In the genomic region with DNA sequence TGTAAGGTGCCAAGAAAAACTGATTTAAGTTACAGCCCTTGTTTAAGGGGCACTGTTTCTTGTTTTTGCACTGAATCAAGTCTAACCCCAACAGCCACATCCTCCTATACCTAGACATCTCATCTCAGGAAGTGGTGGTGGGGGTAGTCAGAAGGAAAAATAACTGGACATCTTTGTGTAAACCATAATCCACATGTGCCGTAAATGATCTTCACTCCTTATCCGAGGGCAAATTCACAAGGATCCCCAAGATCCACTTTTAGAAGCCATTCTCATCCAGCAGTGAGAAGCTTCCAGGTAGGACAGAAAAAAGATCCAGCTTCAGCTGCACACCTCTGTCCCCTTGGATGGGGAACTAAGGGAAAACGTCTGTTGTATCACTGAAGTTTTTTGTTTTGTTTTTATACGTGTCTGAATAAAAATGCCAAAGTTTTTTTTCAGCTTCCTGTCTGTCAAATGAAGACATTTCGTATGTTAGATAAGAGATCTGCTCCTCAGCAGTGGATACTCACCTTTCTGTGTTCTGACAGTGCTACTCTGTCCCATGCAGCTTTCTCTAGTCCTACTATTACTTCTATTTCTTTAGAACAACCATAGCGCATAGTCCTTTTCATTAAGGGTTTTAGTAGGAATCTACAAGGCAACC, we compare ENCODE assay signal across 6 cellular contexts. TPM values are rescaled to one million over a fixed set of nuclear protein-coding genes. Genes with fewer than 3 reads are reported as not detected.
DNase-seq lines count a peak whose midpoint lies in the region; ATAC-seq and TF ChIP-seq lines count a peak whose summit lies in the region.

No MANE protein-coding gene starts in this region.

- no peaks in the 10 kb centered on the region for H3K9me3 Mint-ChIP-seq in immature natural killer cell

- DNase-seq in AG04449 (ENCODE audit: low read depth, low spot score) (no peak), Peyer's patch (no peak), immature natural killer cell (peak; percentile 44 to 49 (median 49)), islet precursor cell (no peak)
- no peak for DNase-seq in activated CD4-positive, alpha-beta T cell treated with anti-CD3 and anti-CD28 coated beads, Interleukin-2, amount 50 U/mL, for 48 hours

- TF ChIP-seq POLR2A in Peyer's patch (IDR thresholded peaks at IDR 0.05): no peak

- TF ChIP-seq CTCF in AG04449 (IDR thresholded peaks at IDR 0.05; ENCODE audit: insufficient read depth, low read length, missing control alignments) (no peak), Peyer's patch (IDR thresholded peaks at IDR 0.05) (no peak)

- peak overlapping the region; percentile 92 to 100 (median 96) for H3K4me3 Mint-ChIP-seq in immature natural killer cell

- H3K4me3 ChIP-seq in AG04449 (ENCODE audit: low read depth, low read length) (peak overlapping the region; percentile 88), Peyer's patch (peak overlapping the region in 2 of 4 donors; percentile 89 to 91)

- peak overlapping the region; percentile 69 to 89 (median 85) for H3K27ac ChIP-seq in Peyer's patch

- POLR2A ChIA-PET in AG04449 (lab: Yijun Ruan, JAX): interaction anchor here (1.6 to 3.7 kb wide), 3 partner anchors 13 to 57 kb away, joined by 9 to 49 read pairs (median 11); a partner anchor contains a TSS

- no peaks in the 10 kb centered on the region for H3K9me3 ChIP-seq in Peyer's patch

- peaks cover 0 to 17% (median 8%) of the 10 kb centered on the region in 4 donors for H3K4me1 ChIP-seq in Peyer's patch

- H3K36me3 Mint-ChIP-seq in immature natural killer cell: peaks cover 0 to 10% (median 5%) of the 10 kb centered on the region in 3 donors

- no peak for ATAC-seq in HG02571 (IDR thresholded peaks at IDR 0.05; ENCODE audit: unreplicated experiment)

- H3K4me1 Mint-ChIP-seq in immature natural killer cell: peaks cover 50 to 57% of the 10 kb centered on the region in 2 donors

- CTCF ChIA-PET in AG04449 (lab: Yijun Ruan, JAX): interaction anchor here (0.8 to 4.7 kb wide), 9 partner anchors 9 to 59 kb away, joined by 3 to 34 read pairs (median 6); a partner anchor contains a TSS

- peak overlapping the region; percentile 93 to 99 (median 96) for H3K27ac Mint-ChIP-seq in immature natural killer cell

- H3K36me3 ChIP-seq in Peyer's patch: peaks cover 0 to 39% (median 0%) of the 10 kb centered on the region in 3 donors

- peaks cover 4 to 13% (median 7%) of the 10 kb centered on the region in 3 donors for H3K27me3 Mint-ChIP-seq in immature natural killer cell (ENCODE audit: low read depth in 3 of 3)

- no peaks in the 10 kb centered on the region for H3K27me3 ChIP-seq in Peyer's patch

RNA-seq across cellular contexts. Expression of a gene that starts 1.2 kb away (rescaled TPM):
- total RNA-seq in Peyer's patch: 100 to 1,000 TPM in 1 of 4 donors, 10 to 100 TPM in 3; 34.3 to 221 (median 48.7) TPM
- polyA plus RNA-seq in immature natural killer cell: 100 to 1,000 TPM; 192 to 222 (median 214) TPM

RNA-seq across cellular contexts. Expression of a gene that starts 13.2 kb away (rescaled TPM):
- 1,000 to 10,000 TPM; 1,852 to 2,996 (median 2,194) TPM for total RNA-seq in Peyer's patch
- polyA plus RNA-seq in immature natural killer cell: 1,000 to 10,000 TPM; 2,591 to 7,233 (median 3,803) TPM

RNA-seq across cellular contexts. Expression of a gene that starts 14.9 kb away (rescaled TPM):
- 1 to 10 TPM; 2.0 to 5.5 (median 3.8) TPM for total RNA-seq in Peyer's patch
- 1 to 10 TPM in 2 of 3 donors, under 1 TPM in 1; 0.86 to 4.2 (median 1.3) TPM for polyA plus RNA-seq in immature natural killer cell

RNA-seq across cellular contexts. Expression of a gene that starts 23.2 kb away (rescaled TPM):
- total RNA-seq in Peyer's patch: 100 to 1,000 TPM in 3 of 4 donors, 10 to 100 TPM in 1; 61.9 to 532 (median 451) TPM
- polyA plus RNA-seq in immature natural killer cell: not detected

RNA-seq across cellular contexts. Expression of a gene that starts 24.9 kb away (rescaled TPM):
- total RNA-seq in Peyer's patch: 10 to 100 TPM; 36.3 to 62.7 (median 53.2) TPM
- polyA plus RNA-seq in immature natural killer cell: 100 to 1,000 TPM; 217 to 502 (median 273) TPM

Comparison
In these comparisons a context has a peak if more than half of its experiments do, and no peak if none do; other contexts are left out.
1. DNase-seq: peak in immature natural killer cell (3 of 3); none in AG04449 (single experiment), Peyer's patch (0 of 3), islet precursor cell (single experiment) and activated CD4-positive, alpha-beta T cell treated with anti-CD3 and anti-CD28 coated beads, Interleukin-2, amount 50 U/mL, for 48 hours (0 of 2).